ENCODE assay signal across 23 cellular contexts in genomic region chr15:35088329-35088728, GRCh38. TPM values are rescaled to one million over a fixed set of nuclear protein-coding genes. Genes with fewer than 3 reads are reported as not detected.
DNase-seq lines count a peak whose midpoint lies in the region; ATAC-seq, FAIRE-seq and TF ChIP-seq lines count a peak whose summit lies in the region.
"Had no signal": no experiment of that assay in that cellular context is flagged by ENCODE, and none has a peak within 500 bp of the region (broad histone marks: within the 10 kb centered on the region; RNA-seq: fewer than 3 reads in every experiment).

No MANE protein-coding gene starts in this region.

- H3K4me1 ChIP-seq in liver (ENCODE audit: control insufficient read depth in 4 of 4, insufficient read depth in 4 of 4, low read length in 3 of 4) (peaks cover 0 to 1% (median 0%) of the 10 kb centered on the region in 4 donors), HepG2 (ENCODE audit: insufficient read depth, low read length) (peaks cover 44% of the 10 kb centered on the region), right lobe of liver (peaks cover 0 to 25% (median 0%) of the 10 kb centered on the region in 4 donors)
- H3K4me1 ChIP-seq: BLaER1 had no signal

- POLR2A ChIA-PET in HepG2 (lab: Yijun Ruan, JAX), result no interaction called here

- H3K27me3 ChIP-seq in liver (ENCODE audit: control insufficient read depth in 4 of 4, insufficient read depth in 4 of 4, low read length in 3 of 4) (no peaks in the 10 kb centered on the region), HepG2 (ENCODE audit: control insufficient read depth in 1 of 2, insufficient read depth in 2 of 2, low read length in 2 of 2) (no peaks in the 10 kb centered on the region), right lobe of liver (no peaks in the 10 kb centered on the region)
- H3K27me3 ChIP-seq: BLaER1 had no signal

- intact Hi-C loops in HepG2 (cut with micrococcal nuclease; ENCODE audit: unreplicated experiment), result no loop called here
- intact Hi-C loops in right lobe of liver (cut with DNase I), result no loop called here

- TF ChIP-seq EP300 in HepG2 (IDR thresholded peaks at IDR 0.05; ENCODE audit: low read depth in 2 of 2, low read length in 2 of 2), result no peak
- TF ChIP-seq EP300 in HepG2 (CRISPR knock-in tag; IDR thresholded peaks at IDR 0.05; ENCODE audit: borderline replicate concordance), result no peak

- no peak for TF ChIP-seq POLR2A in HepG2 (IDR thresholded peaks at IDR 0.05; ENCODE audit: insufficient read depth in 1 of 2, low read depth in 2 of 2, low read length in 2 of 2)
- no peak for TF ChIP-seq POLR2A in right lobe of liver (IDR thresholded peaks at IDR 0.05)

- H3K4me3 ChIP-seq in liver (ENCODE audit: low read depth in 1 of 3, low read length in 3 of 3) (no peak overlapping the region), HepG2 (replicated peaks in 1 of 3; ENCODE audit: insufficient read depth in 1 of 3, low read depth in 2 of 3, low read length in 3 of 3) (no peak overlapping the region), right lobe of liver (no peak overlapping the region)
- H3K4me3 ChIP-seq: BLaER1, GM23248 had no signal

- H3K36me3 ChIP-seq in liver (ENCODE audit: control insufficient read depth in 4 of 4, insufficient read depth in 3 of 4, low read depth in 1 of 4, low read length in 3 of 4) (no peaks in the 10 kb centered on the region), HepG2 (replicated peaks in 1 of 2; ENCODE audit: control insufficient read depth in 1 of 2, insufficient read depth in 2 of 2, low read length in 2 of 2) (no peaks in the 10 kb centered on the region), right lobe of liver (no peaks in the 10 kb centered on the region)
- H3K36me3 ChIP-seq: BLaER1 had no signal

- peaks cover 6% of the 10 kb centered on the region for H3K4me1 Mint-ChIP-seq in nephron progenitor cell
- H3K4me1 Mint-ChIP-seq: B cell; CD4-positive, CD25-positive, alpha-beta regulatory T cell; CD8-positive, alpha-beta memory T cell had no signal

- H3K9ac ChIP-seq in liver (ENCODE audit: low read depth in 1 of 2, low read length in 2 of 2) (no peak overlapping the region), HepG2 (ENCODE audit: insufficient read depth, low read depth, low read length) (no peak overlapping the region)
- H3K9ac ChIP-seq: BLaER1, GM23248 had no signal

- H3K9me3 ChIP-seq in liver (ENCODE audit: control insufficient read depth in 4 of 4, low read length in 3 of 4) (no peaks in the 10 kb centered on the region), HepG2 (ENCODE audit: low read length) (no peaks in the 10 kb centered on the region), right lobe of liver (no peaks in the 10 kb centered on the region)
- H3K9me3 ChIP-seq: BLaER1 had no signal

- H4K20me1 ChIP-seq in HepG2 (ENCODE audit: insufficient read depth, low read length), result no peaks in the 10 kb centered on the region
- H4K20me1 ChIP-seq: BLaER1 had no signal

- H3K79me2 ChIP-seq in HepG2 (ENCODE audit: insufficient read depth, low read length), result no peaks in the 10 kb centered on the region

- no TSS peak for BruUV-seq in HepG2 (replicated peaks; lab: Mats Ljungman, UMichigan)

- no peak overlapping the region for H3K4me2 ChIP-seq in HepG2 (ENCODE audit: low read depth, low read length)
- H3K4me2 ChIP-seq: BLaER1 had no signal

- 40% methylated on average over 1 of the region's 1 CpG for WGBS in liver
- 82% methylated on average over 1 of the region's 1 CpG for WGBS in HepG2 (ENCODE audit: low lambda C conversion rate)
- 27% methylated on average over 1 of the region's 1 CpG for WGBS in right lobe of liver (ENCODE audit: insufficient coverage, low coverage, low lambda C conversion rate, missing lambda C conversion rate)

- in situ Hi-C loops in HepG2 (cut with HindIII; ENCODE audit: extremely low pct_ligation_motif_present, low pct_unique_long_range_greater_than_20kb), result no loop called here

- TF ChIP-seq CTCF in liver (IDR thresholded peaks at IDR 0.05; ENCODE audit: low read depth, low read length, missing input control), result no peak
- no peak for TF ChIP-seq CTCF in HepG2 (CRISPR knock-in tag; IDR thresholded peaks at IDR 0.05)
- no peak for TF ChIP-seq CTCF in right lobe of liver (IDR thresholded peaks at IDR 0.05)
- TF ChIP-seq CTCF in nephron progenitor cell (IDR thresholded peaks at IDR 0.05), result no peak

- DNase-seq in HepG2 (ENCODE audit: low spot score) (no peak), right lobe of liver (peak in 2 of 3 donors; percentile 78), nephron progenitor cell (no peak), EL (no peak), NCI-H2196 treated with DMSO at 0.1 percent for 48 hours (lab: John Stamatoyannopoulos, UW; ENCODE audit: unreplicated experiment) (no peak)
- DNase-seq: CD4-positive, CD25-positive, alpha-beta regulatory T cell; CD8-positive, alpha-beta memory T cell; DMS 273 treated with DMSO at 0.1 percent for 48 hours; DMS79 treated with DMSO at 0.1 percent for 48 hours; GM23248; H7; HCEC 1CT had no signal

- CTCF ChIA-PET in HepG2 (lab: Yijun Ruan, JAX; ENCODE audit: low intra/inter-chr PET ratio, low total read pairs), result no interaction called here

- H3K36me3 Mint-ChIP-seq in nephron progenitor cell (ENCODE audit: low read depth), result peaks cover 6% of the 10 kb centered on the region
- H3K36me3 Mint-ChIP-seq: CD4-positive, CD25-positive, alpha-beta regulatory T cell had no signal

- peaks cover 4% of the 10 kb centered on the region for H3K9me3 Mint-ChIP-seq in nephron progenitor cell

- no peak overlapping the region for H2AFZ ChIP-seq in HepG2 (ENCODE audit: low read length)
- H2AFZ ChIP-seq: GM23248 had no signal

- H3K27me3 Mint-ChIP-seq in nephron progenitor cell (ENCODE audit: low read depth, poor library complexity), result peaks cover 9% of the 10 kb centered on the region
- H3K27me3 Mint-ChIP-seq: B cell had no signal

- no peak for ATAC-seq in HepG2
- ATAC-seq in right lobe of liver, result peak; percentile 76 to 94 (median 92)

- H3K4me3 Mint-ChIP-seq in nephron progenitor cell, result no peak overlapping the region
- H3K4me3 Mint-ChIP-seq: B cell; CD4-positive, CD25-positive, alpha-beta regulatory T cell; CD8-positive, alpha-beta memory T cell had no signal

- TF ChIP-seq RAD21 in liver (IDR thresholded peaks at IDR 0.05) (peak in 1 of 2 donors; percentile 36), HepG2 (CRISPR knock-in tag; IDR thresholded peaks at IDR 0.05) (no peak)

- no peak overlapping the region for H3K27ac ChIP-seq in liver (ENCODE audit: low read depth in 1 of 2, low read length in 2 of 2)
- no peak overlapping the region for H3K27ac ChIP-seq in HepG2 (ENCODE audit: extremely low read length, insufficient read depth, low read length)
- H3K27ac ChIP-seq in right lobe of liver, result peak overlapping the region in 1 of 3 donors; percentile 59
- H3K27ac ChIP-seq: 22Rv1, BLaER1, C4-2B, GM23248 had no signal

- FAIRE-seq in HepG2 (lab: Jason Lieb, UNC), result no peak
- FAIRE-seq: A204.1, D721Med, G401.6, GM12892, H1 had no signal

- H3K27ac Mint-ChIP-seq in nephron progenitor cell, result peak overlapping the region; percentile 34
- H3K27ac Mint-ChIP-seq: B cell; CD4-positive, CD25-positive, alpha-beta regulatory T cell; CD8-positive, alpha-beta memory T cell had no signal

TF ChIP-seq in liver, 16 proteins besides CTCF, POLR2A, EP300 and RAD21 (continues in another document):
- no peak for TF ChIP-seq GABPA (IDR thresholded peaks at IDR 0.05 in 1 of 2, conservative IDR thresholded peaks at IDR 0.05 in 1 of 2)
- TF ChIP-seq, protein P1, sequence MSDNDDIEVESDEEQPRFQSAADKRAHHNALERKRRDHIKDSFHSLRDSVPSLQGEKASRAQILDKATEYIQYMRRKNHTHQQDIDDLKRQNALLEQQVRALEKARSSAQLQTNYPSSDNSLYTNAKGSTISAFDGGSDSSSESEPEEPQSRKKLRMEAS (IDR thresholded peaks at IDR 0.05), result no peak
- peak; percentile 43 for TF ChIP-seq SP1 (IDR thresholded peaks at IDR 0.05)
- TF ChIP-seq EGR1 (IDR thresholded peaks at IDR 0.05; ENCODE audit: low read depth in 2 of 2), result no peak
- TF ChIP-seq HNF4G (IDR thresholded peaks at IDR 0.05), result no peak
- peak; percentile 35 to 49 for TF ChIP-seq JUND (IDR thresholded peaks at IDR 0.05)

TF ChIP-seq in HepG2, 621 proteins besides CTCF, POLR2A, EP300 and RAD21 (continues in another document):
- TF ChIP-seq ZNF674 (CRISPR knock-in tag; IDR thresholded peaks at IDR 0.05; ENCODE audit: low read depth) (no peak), ZNF253 (CRISPR knock-in tag; IDR thresholded peaks at IDR 0.05; ENCODE audit: borderline replicate concordance) (no peak), MEIS1 (CRISPR knock-in tag; IDR thresholded peaks at IDR 0.05; ENCODE audit: borderline replicate concordance) (no peak), MATR3 (CRISPR knock-in tag; IDR thresholded peaks at IDR 0.05) (no peak), FOXK2 (IDR thresholded peaks at IDR 0.05) (no peak), ZNF329 (CRISPR knock-in tag; IDR thresholded peaks at IDR 0.05; ENCODE audit: low read depth) (no peak), ZNF101 (CRISPR knock-in tag; IDR thresholded peaks at IDR 0.05; ENCODE audit: borderline replicate concordance, low read depth) (no peak)

RNA-seq across cellular contexts. Expression of gene NANOGP8, which starts 3.2 kb away (rescaled TPM):
- under 1 TPM in 1 of 2 donors, not detected in 1; 0.17 TPM for total RNA-seq in liver
- polyA plus RNA-seq in liver, result not detected
- total RNA-seq in HepG2 (2016; rRNA removed; fragmentation: Illumina TruSeq; extraction: Trizol), result 0.25 and 0.27 TPM in 2 replicates
- total RNA-seq in HepG2 (2016; cell fraction: cytosol; rRNA removed; fragmentation: Illumina TruSeq; extraction: Trizol; ENCODE audit: low read depth), result not detected in 2 replicates
- 0.27 TPM in 1 of 2 replicates, not detected in the other for total RNA-seq in HepG2 (2016; cell fraction: insoluble cytoplasmic fraction; rRNA removed; fragmentation: Illumina TruSeq; extraction: Trizol)
- total RNA-seq in HepG2 (2016; cell fraction: membrane; rRNA removed; fragmentation: Illumina TruSeq; extraction: Trizol), result not detected in 2 replicates
- not detected in 2 replicates for total RNA-seq in HepG2 (2016; cell fraction: nucleus; rRNA removed; fragmentation: Illumina TruSeq; extraction: Trizol)
- 0.09 TPM in 1 of 2 replicates, not detected in the other for polyA plus RNA-seq in HepG2 (2011; rRNA removed)
- 0.12 TPM in 1 of 2 replicates, not detected in the other for polyA plus RNA-seq in HepG2 (2011; cell fraction: cytosol; rRNA removed)
- 0.73 and 0.90 TPM in 2 replicates for polyA plus RNA-seq in HepG2 (2011; cell fraction: nucleus; rRNA removed)
- 0.28 TPM in 1 of 2 replicates, not detected in the other for polyA plus RNA-seq in HepG2 (2012)
- 0.17 TPM in 1 of 2 replicates, not detected in the other for polyA plus RNA-seq in HepG2 (2016; cell fraction: cytosol; fragmentation: Illumina TruSeq; extraction: Trizol; ENCODE audit: low read depth)
- not detected in 2 replicates for polyA plus RNA-seq in HepG2 (2016; cell fraction: insoluble cytoplasmic fraction; fragmentation: Illumina TruSeq; extraction: Trizol; ENCODE audit: low read depth)
- polyA plus RNA-seq in HepG2 (2016; cell fraction: membrane; fragmentation: Illumina TruSeq; extraction: Trizol; ENCODE audit: low read depth), result not detected in 2 replicates
- polyA plus RNA-seq in HepG2 (2016; cell fraction: nucleus; fragmentation: Illumina TruSeq; extraction: Trizol; ENCODE audit: insufficient read depth, low read depth), result not detected in 2 replicates
- 0.49 and 0.92 TPM in 2 replicates for polyA minus RNA-seq in HepG2 (2011; rRNA and poly(A)+ RNA removed; ENCODE audit: low replicate concordance)
- polyA minus RNA-seq in HepG2 (2011; cell fraction: cytosol; rRNA and poly(A)+ RNA removed), result 0.79 TPM in 1 of 2 replicates, not detected in the other
- polyA minus RNA-seq in HepG2 (2011; cell fraction: nucleus; rRNA and poly(A)+ RNA removed), result 2.3 and 3.2 TPM in 2 replicates
- under 1 TPM in 2 of 6 experiments, not detected in 4; 0.31 to 0.62 TPM for total RNA-seq in right lobe of liver
- total RNA-seq: B cell; CD4-positive, CD25-positive, alpha-beta regulatory T cell; CD8-positive, alpha-beta memory T cell; Daoy; GM23248 had no signal
- polyA plus RNA-seq: CD4-positive, CD25-positive, alpha-beta regulatory T cell; CD8-positive, alpha-beta memory T cell; GM23248 had no signal

Comparison
In these comparisons a context has a peak if more than half of its experiments do, and no peak if none do; other contexts are left out.
1. DNase-seq: peak in right lobe of liver (2 of 3); none in HepG2 (single experiment), nephron progenitor cell (single experiment), EL (single experiment) and NCI-H2196 treated with DMSO at 0.1 percent for 48 hours (single experiment).